In genomic region chr6:53809691-53810090, GRCh38 we compare ENCODE assay signal across 16 cellular contexts. TPM values are rescaled to one million over a fixed set of nuclear protein-coding genes. Genes with fewer than 3 reads are reported as not detected.
A peak's percentile ranks its signal among the peaks of the same experiment; 100 is the strongest.
DNase-seq lines count a peak whose midpoint lies in the region; ATAC-seq and TF ChIP-seq lines count a peak whose summit lies in the region.
"Had no signal": no experiment of that assay in that cellular context is flagged by ENCODE, and none has a peak within 500 bp of the region (broad histone marks: within the 10 kb centered on the region; RNA-seq: fewer than 3 reads in every experiment).

No MANE protein-coding gene starts in this region.

- H3K79me2 ChIP-seq in neural progenitor cell (ENCODE audit: low read depth) (no peaks in the 10 kb centered on the region), smooth muscle cell (ENCODE audit: low read depth) (peaks cover 42% of the 10 kb centered on the region)

- H3K4me3 Mint-ChIP-seq in neural progenitor cell, result no peak overlapping the region
- H3K4me3 Mint-ChIP-seq: CD14-positive monocyte; CD4-positive, alpha-beta memory T cell had no signal

- H3K36me3 Mint-ChIP-seq in neural progenitor cell, result no peaks in the 10 kb centered on the region
- H3K36me3 Mint-ChIP-seq: CD14-positive monocyte had no signal

- H3K4me1 ChIP-seq in neural progenitor cell (peaks cover 25% of the 10 kb centered on the region), smooth muscle cell (ENCODE audit: low read depth) (no peaks in the 10 kb centered on the region), ovary (ENCODE audit: insufficient read depth) (peaks cover 2% of the 10 kb centered on the region)

- peaks cover 43% of the 10 kb centered on the region for H3K4me1 Mint-ChIP-seq in neural progenitor cell

- H3F3A ChIP-seq in neural progenitor cell (ENCODE audit: low read depth), result no peaks in the 10 kb centered on the region
- H3F3A ChIP-seq in smooth muscle cell (ENCODE audit: low read depth), result no peaks in the 10 kb centered on the region

- no peak for TF ChIP-seq POLR2A in ovary (IDR thresholded peaks at IDR 0.05)

- DNase-seq in neural progenitor cell (ENCODE audit: low spot score) (no peak), smooth muscle cell (lab: John Stamatoyannopoulos, UW; ENCODE audit: unreplicated experiment) (no peak), ovary (no peak)
- DNase-seq in activated CD4-positive, alpha-beta T cell treated with anti-CD3 and anti-CD28 coated beads, Interleukin-2, amount 50 U/mL, for 1 hour, result no peak
- DNase-seq: AML-193; CD4-positive, alpha-beta memory T cell; DMS153; DMS79; GF-D8 had no signal

- H3K27me3 Mint-ChIP-seq in neural progenitor cell (ENCODE audit: insufficient read depth, low read depth), result no peaks in the 10 kb centered on the region
- H3K27me3 Mint-ChIP-seq: CD4-positive, alpha-beta memory T cell had no signal

- no peaks in the 10 kb centered on the region for H3K9me3 Mint-ChIP-seq in neural progenitor cell
- H3K9me3 Mint-ChIP-seq: CD4-positive, alpha-beta memory T cell had no signal

- no peaks in the 10 kb centered on the region for H3K36me3 ChIP-seq in neural progenitor cell
- H3K36me3 ChIP-seq in smooth muscle cell (ENCODE audit: low read depth), result no peaks in the 10 kb centered on the region
- no peaks in the 10 kb centered on the region for H3K36me3 ChIP-seq in ovary

- no peak overlapping the region for H3K4me2 ChIP-seq in neural progenitor cell
- H3K4me2 ChIP-seq in smooth muscle cell, result peak overlapping the region; percentile 48
- H3K4me2 ChIP-seq: A549 had no signal

- no peaks in the 10 kb centered on the region for H3K9me3 ChIP-seq in neural progenitor cell (ENCODE audit: low read depth)
- H3K9me3 ChIP-seq in smooth muscle cell (replicated peaks; ENCODE audit: low read depth), result no peaks in the 10 kb centered on the region
- H3K9me3 ChIP-seq in ovary, result no peaks in the 10 kb centered on the region
- H3K9me3 ChIP-seq: A549, HAP-1 had no signal

- H2AFZ ChIP-seq in neural progenitor cell (replicated peaks) (no peak overlapping the region), smooth muscle cell (ENCODE audit: low read depth) (no peak overlapping the region)

- no peak for TF ChIP-seq CTCF in C4-2B (conservative IDR thresholded peaks at IDR 0.05)
- TF ChIP-seq CTCF in VCaP (conservative IDR thresholded peaks at IDR 0.05), result no peak
- TF ChIP-seq CTCF in neural progenitor cell (IDR thresholded peaks at IDR 0.05), result no peak
- TF ChIP-seq CTCF in smooth muscle cell (IDR thresholded peaks at IDR 0.05; ENCODE audit: borderline replicate concordance, insufficient read depth, poor library complexity, severe bottlenecking), result no peak
- TF ChIP-seq CTCF in ovary (IDR thresholded peaks at IDR 0.05), result no peak

- H3K9ac ChIP-seq in neural progenitor cell, result no peak overlapping the region
- H3K9ac ChIP-seq in smooth muscle cell (ENCODE audit: low read depth), result no peak overlapping the region

- H3K27me3 ChIP-seq in neural progenitor cell (no peaks in the 10 kb centered on the region), smooth muscle cell (ENCODE audit: low read depth) (no peaks in the 10 kb centered on the region), ovary (no peaks in the 10 kb centered on the region)

- intact Hi-C loops in ovary (cut with DNase I), result no loop called here

- H4K20me1 ChIP-seq in neural progenitor cell (ENCODE audit: low read depth) (peaks cover 14% of the 10 kb centered on the region), smooth muscle cell (ENCODE audit: low read depth) (peaks cover 52% of the 10 kb centered on the region)

- no peak overlapping the region for H3K4me3 ChIP-seq in neural progenitor cell
- H3K4me3 ChIP-seq in smooth muscle cell, result no peak overlapping the region
- H3K4me3 ChIP-seq in ovary, result no peak overlapping the region
- H3K4me3 ChIP-seq: A549, HAP-1 had no signal

- TF ChIP-seq EP300 in ovary (IDR thresholded peaks at IDR 0.05), result no peak

- H3K27ac ChIP-seq in C4-2B (peak overlapping the region; percentile 68), VCaP (peak overlapping the region; percentile 74), neural progenitor cell (no peak overlapping the region), smooth muscle cell (ENCODE audit: low read depth) (no peak overlapping the region), ovary (no peak overlapping the region)
- H3K27ac ChIP-seq: 22Rv1, A549 had no signal

- 77% methylated on average over 3 of the region's 3 CpGs for WGBS in smooth muscle cell (ENCODE audit: low lambda C conversion rate)
- 96 to 100% (median 97%) methylated on average over 3 of the region's 3 CpGs for WGBS in ovary, 3 donors

- ATAC-seq in GM18519 (IDR thresholded peaks at IDR 0.05; ENCODE audit: low FRiP score, unreplicated experiment), result no peak
- ATAC-seq: A549 had no signal

- peak overlapping the region; percentile 13 for H3K27ac Mint-ChIP-seq in neural progenitor cell
- H3K27ac Mint-ChIP-seq: CD14-positive monocyte; CD4-positive, alpha-beta memory T cell had no signal

RNA-seq across cellular contexts. Expression of gene LRRC1, which starts 14.9 kb away (rescaled TPM):
- total RNA-seq in neural progenitor cell (ENCODE audit: low replicate concordance), result 12.2 and 14.0 TPM in 2 replicates
- total RNA-seq in smooth muscle cell, result 19.9 and 24.0 TPM in 2 replicates
- 11.8 and 14.6 TPM in 2 replicates for polyA plus RNA-seq in smooth muscle cell
- total RNA-seq in ovary, result 10 to 100 TPM in 4 of 7 donors, 1 to 10 TPM in 3; 4.9 to 20.6 (median 10.2) TPM
- polyA plus RNA-seq in ovary, result 1 to 10 TPM; 4.3 to 4.9 TPM

Comparison
In these comparisons a context has a peak if more than half of its experiments do, and no peak if none do; other contexts are left out.
1. H3K27ac ChIP-seq: peak in C4-2B (single experiment) and VCaP (single experiment); none in neural progenitor cell (single experiment), smooth muscle cell (single experiment) and ovary (0 of 2).